Comparison of ENCODE assay signal across 9 cellular contexts in the genomic region with DNA sequence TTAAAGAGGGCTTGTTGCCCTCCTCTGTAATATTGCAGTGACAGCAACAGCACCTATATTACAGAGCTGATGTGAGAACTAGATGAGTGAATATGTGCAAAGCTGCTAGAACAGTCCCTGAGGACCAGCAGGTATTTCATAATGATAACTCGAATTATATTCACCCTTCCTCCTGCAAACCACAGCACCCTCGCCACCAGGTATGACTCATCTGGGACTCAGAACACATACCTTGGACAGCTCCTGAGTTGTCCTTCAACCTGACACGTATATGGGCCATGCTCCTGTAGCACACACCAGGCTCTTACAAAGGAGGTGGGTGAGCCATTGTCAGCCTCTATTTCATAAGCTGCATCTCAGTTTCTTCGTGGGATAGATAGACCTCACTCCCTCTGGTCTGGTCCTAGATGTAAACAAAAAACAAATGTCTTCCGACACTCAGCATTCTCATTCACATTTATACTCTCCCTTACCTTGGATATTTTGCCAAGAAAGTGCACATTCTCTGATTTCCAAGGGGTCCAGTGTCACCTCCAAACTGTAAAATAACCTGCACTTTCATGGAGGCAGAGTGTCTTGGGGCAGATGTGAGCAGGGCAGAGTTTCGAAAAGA.
DNase-seq lines count a peak whose midpoint lies in the region; ATAC-seq and TF ChIP-seq lines count a peak whose summit lies in the region.
"Had no signal": no experiment of that assay in that cellular context is flagged by ENCODE, and none has a peak within 500 bp of the region (broad histone marks: within the 10 kb centered on the region; RNA-seq: fewer than 3 reads in every experiment).

No MANE protein-coding gene starts in this region.

- H3K36me3 ChIP-seq in SJCRH30: no peaks in the 10 kb centered on the region

- ATAC-seq in GM21526 (IDR thresholded peaks at IDR 0.05; ENCODE audit: low FRiP score, unreplicated experiment): no peak

- H3K27me3 ChIP-seq in SJCRH30: no peaks in the 10 kb centered on the region

- H3K27me3 Mint-ChIP-seq in activated T-cell treated with anti-CD3 and anti-CD28 coated beads, Interleukin-2, amount 50 U/mL, for 24 hours: peaks cover 43% of the 10 kb centered on the region

- H3K4me3 Mint-ChIP-seq in activated T-cell treated with anti-CD3 and anti-CD28 coated beads, Interleukin-2, amount 50 U/mL, for 24 hours: no peak overlapping the region
- H3K4me3 Mint-ChIP-seq: CD4-positive, alpha-beta memory T cell had no signal

- no peaks in the 10 kb centered on the region for H3K9me3 ChIP-seq in SJCRH30 (replicated peaks)

- peaks cover 10% of the 10 kb centered on the region; the same call in 1 of the 2 replicates for H3K4me1 ChIP-seq in SJCRH30

- H3K4me1 Mint-ChIP-seq in activated T-cell treated with anti-CD3 and anti-CD28 coated beads, Interleukin-2, amount 50 U/mL, for 24 hours (ENCODE audit: low read depth): peaks cover 1% of the 10 kb centered on the region
- H3K4me1 Mint-ChIP-seq: CD4-positive, alpha-beta memory T cell had no signal

- H3K36me3 Mint-ChIP-seq in activated T-cell treated with anti-CD3 and anti-CD28 coated beads, Interleukin-2, amount 50 U/mL, for 24 hours (ENCODE audit: low read depth): no peaks in the 10 kb centered on the region
- H3K36me3 Mint-ChIP-seq: CD4-positive, alpha-beta memory T cell had no signal

- DNase-seq in activated T-cell treated with anti-CD3 and anti-CD28 coated beads for 48 hours (ENCODE audit: low read depth) (peak; percentile 10), SJCRH30 (peak; percentile 49 to 72), epithelial cell of proximal tubule (ENCODE audit: low read depth) (peak; percentile 7), GM13977 (ENCODE audit: low spot score) (no peak), NCI-H146 treated with DMSO at 0.1 percent for 48 hours (lab: John Stamatoyannopoulos, UW; ENCODE audit: unreplicated experiment) (no peak)
- no peak for DNase-seq in activated T-cell treated with anti-CD3 and anti-CD28 coated beads, Interleukin-2, amount 50 U/mL, for 24 hours
- peak; percentile 11 to 20 (median 18) for DNase-seq in stimulated activated CD4-positive, alpha-beta T cell treated with anti-CD3 and anti-CD28 coated beads, TNF-alpha, amount 100 ng/mL, for 48 hours (ENCODE audit: low read depth in 3 of 3)

- no peak overlapping the region for H3K27ac Mint-ChIP-seq in activated T-cell treated with anti-CD3 and anti-CD28 coated beads, Interleukin-2, amount 50 U/mL, for 24 hours
- H3K27ac Mint-ChIP-seq: CD4-positive, alpha-beta memory T cell had no signal

- in situ Hi-C loops in GM13977 (cut with MboI; ENCODE audit: low pct_unique_long_range_greater_than_20kb, low sequenced_read_pairs, unreplicated experiment): no loop called here

- TF ChIP-seq CTCF in epithelial cell of proximal tubule (conservative IDR thresholded peaks at IDR 0.05; ENCODE audit: low read depth, low read length) (no peak), GM13977 (IDR thresholded peaks at IDR 0.05; ENCODE audit: extremely low read depth, insufficient read depth, missing control alignments) (no peak)

- no peak overlapping the region for H3K27ac ChIP-seq in SJCRH30

- H3K4me3 ChIP-seq in SJCRH30: no peak overlapping the region
- H3K4me3 ChIP-seq in epithelial cell of proximal tubule (ENCODE audit: low read depth, low read length): no peak overlapping the region

- no peaks in the 10 kb centered on the region for H3K9me3 Mint-ChIP-seq in activated T-cell treated with anti-CD3 and anti-CD28 coated beads, Interleukin-2, amount 50 U/mL, for 24 hours

Comparison
In these comparisons a context has a peak if more than half of its experiments do, and no peak if none do; other contexts are left out.
1. DNase-seq: peak in activated T-cell treated with anti-CD3 and anti-CD28 coated beads for 48 hours (single experiment), SJCRH30 (2 of 2), epithelial cell of proximal tubule (single experiment) and stimulated activated CD4-positive, alpha-beta T cell treated with anti-CD3 and anti-CD28 coated beads, TNF-alpha, amount 100 ng/mL, for 48 hours (3 of 3); none in activated T-cell treated with anti-CD3 and anti-CD28 coated beads, Interleukin-2, amount 50 U/mL, for 24 hours (single experiment), GM13977 (single experiment) and NCI-H146 treated with DMSO at 0.1 percent for 48 hours (single experiment).